13 cellular contexts compared by ENCODE assay signal in genomic region chr12:47935196-47935595, GRCh38. TPM values are rescaled to one million over a fixed set of nuclear protein-coding genes. Genes with fewer than 3 reads are reported as not detected.
DNase-seq lines count a peak whose midpoint lies in the region; ATAC-seq and TF ChIP-seq lines count a peak whose summit lies in the region.
"Had no signal": no experiment of that assay in that cellular context is flagged by ENCODE, and none has a peak within 500 bp of the region (broad histone marks: within the 10 kb centered on the region; RNA-seq: fewer than 3 reads in every experiment).

No MANE protein-coding gene starts in this region.

- no peaks in the 10 kb centered on the region for H3K27me3 Mint-ChIP-seq in stimulated activated naive CD8-positive, alpha-beta T cell treated with anti-CD3 and anti-CD28 coated beads, Interleukin-15, amount 100 ng/mL, for 72 hours

- intact Hi-C loops in Right ventricle myocardium superior (cut with DNase I) (no loop called here), posterior vena cava (cut with DNase I) (no loop called here)

- H3K9me3 Mint-ChIP-seq in stimulated activated naive CD8-positive, alpha-beta T cell treated with anti-CD3 and anti-CD28 coated beads, Interleukin-15, amount 100 ng/mL, for 72 hours, result no peaks in the 10 kb centered on the region
- H3K9me3 Mint-ChIP-seq: central memory CD8-positive, alpha-beta T cell; natural killer cell had no signal

- H3K4me1 Mint-ChIP-seq in stimulated activated naive CD8-positive, alpha-beta T cell treated with anti-CD3 and anti-CD28 coated beads, Interleukin-15, amount 100 ng/mL, for 72 hours, result no peaks in the 10 kb centered on the region
- H3K4me1 Mint-ChIP-seq: central memory CD8-positive, alpha-beta T cell had no signal

- H3K4me3 Mint-ChIP-seq in stimulated activated naive CD8-positive, alpha-beta T cell treated with anti-CD3 and anti-CD28 coated beads, Interleukin-15, amount 100 ng/mL, for 72 hours, result no peak overlapping the region
- H3K4me3 Mint-ChIP-seq: central memory CD8-positive, alpha-beta T cell; natural killer cell had no signal

- no peak overlapping the region for H3K27ac Mint-ChIP-seq in stimulated activated naive CD8-positive, alpha-beta T cell treated with anti-CD3 and anti-CD28 coated beads, Interleukin-15, amount 100 ng/mL, for 72 hours
- H3K27ac Mint-ChIP-seq: natural killer cell had no signal

- DNase-seq in EL (peak; percentile 85), Right ventricle myocardium superior (peak; percentile 75), posterior vena cava (ENCODE audit: low spot score) (peak; percentile 81), Kasumi-1 (lab: John Stamatoyannopoulos, UW) (no peak), NCI-H187 (lab: John Stamatoyannopoulos, UW) (no peak)
- DNase-seq in stimulated activated naive CD8-positive, alpha-beta T cell treated with anti-CD3 and anti-CD28 coated beads, Interleukin-15, amount 100 ng/mL, for 72 hours, result no peak
- DNase-seq: activated CD8-positive, alpha-beta memory T cell treated with anti-CD3 and anti-CD28 coated beads, Interleukin-2, amount 50 U/mL, for 4 hours; Calu3; natural killer cell; T-helper 9 cell had no signal

- ATAC-seq in SK-N-SH treated with all-trans-retinoic acid at 6 μM for 48 hours, result peak; percentile 96
- peak; percentile 79 for ATAC-seq in Right ventricle myocardium superior (ENCODE audit: poor library complexity)
- ATAC-seq in GM19023 (IDR thresholded peaks at IDR 0.05; ENCODE audit: unreplicated experiment), result no peak
- ATAC-seq in stimulated activated naive CD8-positive, alpha-beta T cell treated with anti-CD3 and anti-CD28 coated beads, Interleukin-15, amount 100 ng/mL, for 72 hours, result no peak
- ATAC-seq: natural killer cell had no signal

TF ChIP-seq in SK-N-SH treated with all-trans-retinoic acid at 6 μM for 48 hours, 23 proteins besides CTCF, POLR2A, EP300 and RAD21:
- TF ChIP-seq GLIS3 (CRISPR knock-in tag; IDR thresholded peaks at IDR 0.05) (no peak), OSR1 (CRISPR knock-in tag; IDR thresholded peaks at IDR 0.05) (no peak), ZC3H10 (CRISPR knock-in tag; IDR thresholded peaks at IDR 0.05) (no peak), ARNTL (CRISPR knock-in tag; IDR thresholded peaks at IDR 0.05; ENCODE audit: borderline replicate concordance, low read depth) (no peak), TCF4 (CRISPR knock-in tag; IDR thresholded peaks at IDR 0.05; ENCODE audit: borderline replicate concordance) (peak; percentile 87; the same call in 1 of the 2 replicates), POU6F1 (CRISPR knock-in tag; IDR thresholded peaks at IDR 0.05; ENCODE audit: borderline replicate concordance, low read depth) (no peak)

RNA-seq across cellular contexts. Expression of gene TMEM106C, which starts 28.2 kb away (rescaled TPM):
- total RNA-seq in Right ventricle myocardium superior (42.5 TPM), posterior vena cava (10 to 100 TPM; 29.5 to 36.1 TPM)

RNA-seq across cellular contexts. Expression of gene VDR, which starts 30.4 kb away (rescaled TPM):
- total RNA-seq in Right ventricle myocardium superior (0.11 TPM), posterior vena cava (10 to 100 TPM in 1 of 2 donors, 1 to 10 TPM in 1; 9.6 to 10.2 TPM)

Comparison
In these comparisons a context has a peak if more than half of its experiments do, and no peak if none do; other contexts are left out.
1. DNase-seq: peak in EL (single experiment), Right ventricle myocardium superior (single experiment) and posterior vena cava (single experiment); none in stimulated activated naive CD8-positive, alpha-beta T cell treated with anti-CD3 and anti-CD28 coated beads, Interleukin-15, amount 100 ng/mL, for 72 hours (0 of 2), Kasumi-1 (0 of 2) and NCI-H187 (0 of 2).
2. ATAC-seq: peak in SK-N-SH treated with all-trans-retinoic acid at 6 μM for 48 hours (single experiment) and Right ventricle myocardium superior (single experiment); none in GM19023 (single experiment) and stimulated activated naive CD8-positive, alpha-beta T cell treated with anti-CD3 and anti-CD28 coated beads, Interleukin-15, amount 100 ng/mL, for 72 hours (single experiment).